Comparison of ENCODE assay signal across 21 cellular contexts in the genomic region with DNA sequence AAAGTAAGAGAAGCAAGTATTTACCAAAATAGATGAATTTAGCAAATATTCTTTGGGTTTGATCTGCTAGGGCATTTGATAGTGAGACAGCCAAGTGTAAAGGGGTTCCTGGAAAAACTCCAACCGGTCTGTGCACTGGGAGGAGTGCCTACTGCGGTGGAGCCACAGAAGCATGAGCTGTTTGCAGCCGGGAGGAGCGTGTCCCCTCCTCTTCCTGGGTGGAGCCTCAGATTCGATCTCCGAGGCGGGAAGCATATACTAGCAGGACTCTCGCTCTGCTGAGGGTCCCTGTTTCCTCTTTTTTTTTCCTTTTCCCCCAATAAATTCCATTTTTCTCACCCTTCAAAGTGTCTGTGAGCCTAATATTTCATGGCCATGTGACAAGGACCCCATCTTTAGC. TPM values are rescaled to one million over a fixed set of nuclear protein-coding genes. Genes with fewer than 3 reads are reported as not detected.
"Had no signal": no experiment of that assay in that cellular context is flagged by ENCODE, and none has a peak within 500 bp of the region (broad histone marks: within the 10 kb centered on the region; RNA-seq: fewer than 3 reads in every experiment).

No MANE protein-coding gene starts in this region.

- H3K36me3 Mint-ChIP-seq: activated naive CD4-positive, alpha-beta T cell treated with anti-CD3 and anti-CD28 coated beads, Interleukin-2, amount 10 ng/mL, durations not matched to agents 7 days and 5 days; naive thymus-derived CD4-positive, alpha-beta T cell; type B pancreatic cell had no signal

- H3K36me3 ChIP-seq: brain microvascular endothelial cell, pancreas, stomach had no signal

- H3K27me3 ChIP-seq: brain microvascular endothelial cell, pancreas, stomach had no signal

- H3K4me1 Mint-ChIP-seq: activated CD4-positive, alpha-beta T cell treated with anti-CD3 and anti-CD28 coated beads, Interleukin-2, amount 10 ng/mL, durations not matched to agents 24 days and 14 days; activated naive CD4-positive, alpha-beta T cell treated with anti-CD3 and anti-CD28 coated beads, Interleukin-2, amount 10 ng/mL, durations not matched to agents 7 days and 5 days; naive thymus-derived CD4-positive, alpha-beta T cell had no signal

- H3K4me3 Mint-ChIP-seq: activated CD4-positive, alpha-beta T cell treated with anti-CD3 and anti-CD28 coated beads, Interleukin-2, amount 10 ng/mL, durations not matched to agents 24 days and 14 days; activated CD8-positive, alpha-beta T cell treated with anti-CD3 and anti-CD28 coated beads, Interleukin-2, amount 10 ng/mL, durations not matched to agents 7 days and 5 days; activated naive CD4-positive, alpha-beta T cell treated with anti-CD3 and anti-CD28 coated beads, Interleukin-2, amount 10 ng/mL, durations not matched to agents 7 days and 5 days; activated T-cell treated with anti-CD3 and anti-CD28 coated beads, Interleukin-2, amount 50 U/mL, for 4 hours; endodermal cell; naive thymus-derived CD4-positive, alpha-beta T cell; type B pancreatic cell had no signal

- ATAC-seq: activated CD8-positive, alpha-beta T cell treated with anti-CD3 and anti-CD28 coated beads, Interleukin-2, amount 10 ng/mL, durations not matched to agents 7 days and 5 days; activated T-cell treated with anti-CD3 and anti-CD28 coated beads, Interleukin-2, amount 50 U/mL, for 4 hours; left cardiac atrium; naive thymus-derived CD4-positive, alpha-beta T cell; pancreas; sciatic nerve had no signal

- H3K27ac Mint-ChIP-seq: activated CD4-positive, alpha-beta T cell treated with anti-CD3 and anti-CD28 coated beads, Interleukin-2, amount 10 ng/mL, durations not matched to agents 24 days and 14 days; activated CD8-positive, alpha-beta T cell treated with anti-CD3 and anti-CD28 coated beads, Interleukin-2, amount 10 ng/mL, durations not matched to agents 7 days and 5 days; activated naive CD4-positive, alpha-beta T cell treated with anti-CD3 and anti-CD28 coated beads, Interleukin-2, amount 10 ng/mL, durations not matched to agents 7 days and 5 days; endodermal cell; naive thymus-derived CD4-positive, alpha-beta T cell; type B pancreatic cell had no signal

- DNase-seq: activated CD4-positive, alpha-beta T cell treated with anti-CD3 and anti-CD28 coated beads, Interleukin-2, amount 10 ng/mL, durations not matched to agents 24 days and 14 days; activated CD8-positive, alpha-beta T cell treated with anti-CD3 and anti-CD28 coated beads, Interleukin-2, amount 10 ng/mL, durations not matched to agents 7 days and 5 days; activated effector memory CD4-positive, alpha-beta T cell treated with Interleukin-2 at 50 U/mL for 16 hours; activated naive CD4-positive, alpha-beta T cell treated with anti-CD3 and anti-CD28 coated beads, Interleukin-2, amount 10 ng/mL, durations not matched to agents 7 days and 5 days; activated T-cell treated with anti-CD3 and anti-CD28 coated beads, Interleukin-2, amount 50 U/mL, for 4 hours; aorta; brain microvascular endothelial cell; central memory CD4-positive, alpha-beta T cell; endodermal cell; foreskin fibroblast; left cardiac atrium; mesendoderm; naive thymus-derived CD4-positive, alpha-beta T cell; pancreas; stimulated activated CD4-positive, alpha-beta T cell treated with anti-CD3 and anti-CD28 coated beads, Interleukin-4, amount 100 ng/mL, for 1 hour; T-helper 2 cell had no signal

- H3K9me3 ChIP-seq: pancreas, stomach had no signal

- H3K27ac ChIP-seq: brain microvascular endothelial cell, epithelial cell of prostate, pancreas, stomach had no signal

- H3K9me3 Mint-ChIP-seq: activated CD4-positive, alpha-beta T cell treated with anti-CD3 and anti-CD28 coated beads, Interleukin-2, amount 10 ng/mL, durations not matched to agents 24 days and 14 days; activated naive CD4-positive, alpha-beta T cell treated with anti-CD3 and anti-CD28 coated beads, Interleukin-2, amount 10 ng/mL, durations not matched to agents 7 days and 5 days; activated T-cell treated with anti-CD3 and anti-CD28 coated beads, Interleukin-2, amount 50 U/mL, for 4 hours; endodermal cell had no signal

- H3K4me3 ChIP-seq: pancreas, smooth muscle cell, stomach had no signal

RNA-seq across cellular contexts. Expression of a gene that starts 45.1 kb away (rescaled TPM):
- total RNA-seq: activated CD8-positive, alpha-beta T cell treated with anti-CD3 and anti-CD28 coated beads, Interleukin-2, amount 10 ng/mL, durations not matched to agents 7 days and 5 days had no signal
